Comparison of ENCODE assay signal across 13 cellular contexts in the genomic region with DNA sequence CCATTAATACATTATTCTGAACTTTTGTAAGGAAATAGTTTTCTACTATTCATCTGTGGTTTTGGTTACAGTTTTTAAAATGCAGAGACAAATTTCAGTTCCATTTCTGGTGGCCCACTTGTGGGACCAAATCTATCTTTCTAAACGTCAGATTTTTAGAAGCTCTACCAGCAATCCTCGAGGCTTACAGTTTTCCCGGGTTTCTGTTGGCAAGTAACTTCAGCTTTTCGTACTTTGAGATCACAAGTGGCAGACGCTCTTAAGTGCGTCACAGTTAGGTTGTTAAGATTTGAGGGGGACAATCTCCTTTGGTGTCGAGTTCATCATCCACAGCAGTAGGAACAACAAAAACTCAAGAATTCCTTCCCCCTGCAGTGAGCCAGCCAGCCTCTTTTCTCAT.
DNase-seq lines count a peak whose midpoint lies in the region; ATAC-seq and TF ChIP-seq lines count a peak whose summit lies in the region.
"Had no signal": no experiment of that assay in that cellular context is flagged by ENCODE, and none has a peak within 500 bp of the region (broad histone marks: within the 10 kb centered on the region; RNA-seq: fewer than 3 reads in every experiment).

No MANE protein-coding gene starts in this region.

- no peak for DNase-seq in T-helper 1 cell
- DNase-seq in activated B cell treated with CpG ODN at 0.5 μM for 24 hours = no peak
- DNase-seq in NCI-H526 treated with DMSO at 0.1 percent for 48 hours (lab: John Stamatoyannopoulos, UW) = no peak
- no peak for DNase-seq in stimulated activated CD4-positive, alpha-beta T cell treated with anti-CD3 and anti-CD28 coated beads, Interleukin-2, amount 100 ng/mL, for 48 hours
- DNase-seq: DMS53, heart left ventricle, left colon, NCI-H446 had no signal

- ATAC-seq in GM21717 (IDR thresholded peaks at IDR 0.05; ENCODE audit: unreplicated experiment) (peak; percentile 21), activated B cell treated with CpG ODN at 0.5 μM for 24 hours (ENCODE audit: low read depth) (peak; percentile 13), HG03159 (IDR thresholded peaks at IDR 0.05; ENCODE audit: unreplicated experiment) (no peak)
- ATAC-seq: heart left ventricle, left colon had no signal

- H3K4me3 Mint-ChIP-seq in T-helper 1 cell treated with Interleukin-12 subunit alpha and Interleukin-12 subunit beta and Interleukin-4 antibody, amounts not matched to agents 30 μg/mL and 1 μg/mL, for 36 hours = peak overlapping the region; percentile 4
- H3K4me3 Mint-ChIP-seq in activated B cell treated with CpG ODN at 0.5 μM for 24 hours (peak overlapping the region; percentile 11), nephron (no peak overlapping the region)
- H3K4me3 Mint-ChIP-seq: neural crest cell had no signal

- peaks cover 22% of the 10 kb centered on the region for H3K36me3 Mint-ChIP-seq in T-helper 1 cell treated with Interleukin-12 subunit alpha and Interleukin-12 subunit beta and Interleukin-4 antibody, amounts not matched to agents 30 μg/mL and 1 μg/mL, for 36 hours (ENCODE audit: low read depth)
- peaks cover 11% of the 10 kb centered on the region for H3K36me3 Mint-ChIP-seq in activated B cell treated with CpG ODN at 0.5 μM for 24 hours (ENCODE audit: low read depth)
- H3K36me3 Mint-ChIP-seq in nephron (ENCODE audit: low read depth) = no peaks in the 10 kb centered on the region

- H3K4me1 Mint-ChIP-seq in T-helper 1 cell treated with Interleukin-12 subunit alpha and Interleukin-12 subunit beta and Interleukin-4 antibody, amounts not matched to agents 30 μg/mL and 1 μg/mL, for 36 hours (ENCODE audit: low read depth) = peaks cover 69% of the 10 kb centered on the region
- peaks cover 82% of the 10 kb centered on the region for H3K4me1 Mint-ChIP-seq in activated B cell treated with CpG ODN at 0.5 μM for 24 hours
- peaks cover 64% of the 10 kb centered on the region for H3K4me1 Mint-ChIP-seq in nephron

- CTCF ChIA-PET in activated B cell treated with CpG ODN at 0.5 μM for 24 hours (lab: Charles Lee) = interaction anchor here (0.5 to 1.2 kb wide), 2 partner anchors 16 to 214 kb away, joined by 3 to 4 read pairs; no protein-coding TSS in a partner anchor

- TF ChIP-seq CTCF in activated B cell treated with CpG ODN at 0.5 μM for 24 hours (IDR thresholded peaks at IDR 0.05) (no peak), nephron (IDR thresholded peaks at IDR 0.05; ENCODE audit: unreplicated experiment in 3 of 3) (no peak)

- POLR2A ChIA-PET in activated B cell treated with CpG ODN at 0.5 μM for 24 hours (lab: Charles Lee) = interaction anchor here (0.7 to 3.2 kb wide), 6 partner anchors 14 to 922 kb away, joined by 3 to 15 read pairs (median 8); no protein-coding TSS in a partner anchor

- peak overlapping the region; percentile 84 for H3K27ac Mint-ChIP-seq in T-helper 1 cell treated with Interleukin-12 subunit alpha and Interleukin-12 subunit beta and Interleukin-4 antibody, amounts not matched to agents 30 μg/mL and 1 μg/mL, for 36 hours
- H3K27ac Mint-ChIP-seq in activated B cell treated with CpG ODN at 0.5 μM for 24 hours (peak overlapping the region; percentile 91), nephron (peak overlapping the region; percentile 49 to 68 (median 60))

- H3K9me3 Mint-ChIP-seq in T-helper 1 cell treated with Interleukin-12 subunit alpha and Interleukin-12 subunit beta and Interleukin-4 antibody, amounts not matched to agents 30 μg/mL and 1 μg/mL, for 36 hours = no peaks in the 10 kb centered on the region
- H3K9me3 Mint-ChIP-seq in activated B cell treated with CpG ODN at 0.5 μM for 24 hours (no peaks in the 10 kb centered on the region), nephron (no peaks in the 10 kb centered on the region)
- H3K9me3 Mint-ChIP-seq: neural crest cell had no signal

- intact Hi-C loops in activated B cell treated with CpG ODN at 0.5 μM for 24 hours (cut with micrococcal nuclease) = no loop called here

- no peaks in the 10 kb centered on the region for H3K27me3 Mint-ChIP-seq in T-helper 1 cell treated with Interleukin-12 subunit alpha and Interleukin-12 subunit beta and Interleukin-4 antibody, amounts not matched to agents 30 μg/mL and 1 μg/mL, for 36 hours (ENCODE audit: low read depth)
- no peaks in the 10 kb centered on the region for H3K27me3 Mint-ChIP-seq in activated B cell treated with CpG ODN at 0.5 μM for 24 hours
- no peaks in the 10 kb centered on the region for H3K27me3 Mint-ChIP-seq in nephron (ENCODE audit: low read depth)

Comparison
In these comparisons a context has a peak if more than half of its experiments do, and no peak if none do; other contexts are left out.
1. H3K4me3 Mint-ChIP-seq: peak in T-helper 1 cell treated with Interleukin-12 subunit alpha and Interleukin-12 subunit beta and Interleukin-4 antibody, amounts not matched to agents 30 μg/mL and 1 μg/mL, for 36 hours (single experiment) and activated B cell treated with CpG ODN at 0.5 μM for 24 hours (single experiment); none in nephron (0 of 3).
2. Peak in every context shown above with its lines, with median percentiles within 50 percentile points of each other: H3K27ac Mint-ChIP-seq.